In the genomic region with DNA sequence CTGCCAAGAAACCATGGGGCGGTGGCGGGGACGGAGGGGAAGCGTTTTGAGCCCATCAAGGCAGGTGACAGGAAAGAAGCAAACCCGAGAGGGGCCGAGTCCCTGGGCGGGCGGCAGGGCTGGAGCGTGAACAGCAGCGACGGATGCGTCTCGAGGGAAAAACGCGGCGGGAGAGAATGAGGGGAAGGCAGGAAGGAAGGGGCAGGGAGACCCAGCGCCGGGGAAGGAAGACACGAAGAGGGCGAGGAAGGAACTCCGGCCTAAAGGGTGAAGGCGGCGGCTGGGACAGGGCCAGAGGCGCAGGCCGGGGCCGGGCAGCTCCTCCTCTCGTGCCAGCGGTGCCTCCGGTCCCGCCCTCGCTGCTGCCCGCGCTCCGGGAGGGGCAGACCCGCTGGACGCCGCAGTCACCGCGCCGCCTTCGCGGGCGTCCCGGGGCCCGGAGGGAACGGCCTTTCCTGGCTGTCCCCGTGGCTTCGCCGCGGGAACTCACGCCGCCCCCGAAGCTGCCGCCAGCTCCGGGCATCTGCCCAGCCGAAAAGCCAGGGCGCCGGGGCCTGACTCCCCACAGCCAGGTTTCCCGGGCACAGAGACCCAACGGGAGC, we compare ENCODE assay signal across 8 cellular contexts. TPM values are rescaled to one million over a fixed set of nuclear protein-coding genes. Genes with fewer than 3 reads are reported as not detected.
A peak's percentile ranks its signal among the peaks of the same experiment; 100 is the strongest.
DNase-seq lines count a peak whose midpoint lies in the region; ATAC-seq and TF ChIP-seq lines count a peak whose summit lies in the region.

No MANE protein-coding gene starts in this region.

- peak overlapping the region; percentile 69 for H3K27ac ChIP-seq in A673 (ENCODE audit: low read depth, low read length, poor library complexity, severe bottlenecking)
- H3K27ac ChIP-seq in Peyer's patch, result peak overlapping the region; percentile 69 to 97 (median 92)
- peak overlapping the region; percentile 46 for H3K27ac ChIP-seq in mammary epithelial cell (ENCODE audit: insufficient read depth, low read depth, low read length)
- peak overlapping the region; percentile 63 for H3K27ac ChIP-seq in smooth muscle cell (ENCODE audit: low read depth)

- WGBS in mammary epithelial cell (ENCODE audit: low coverage, missing lambda C conversion rate), result 3% methylated on average over 28 of the region's 60 CpGs
- 2% methylated on average over 51 of the region's 60 CpGs for WGBS in smooth muscle cell (ENCODE audit: low lambda C conversion rate)

- dilution Hi-C loops in mammary epithelial cell (cut with HindIII; ENCODE audit: low sequenced_read_pairs), result no loop called here

- H3K9me3 Mint-ChIP-seq in immature natural killer cell, result no peaks in the 10 kb centered on the region

- BruUV-seq in A673 (replicated peaks; lab: Mats Ljungman, UMichigan) (no TSS peak), mammary epithelial cell (replicated peaks; lab: Mats Ljungman, UMichigan) (no TSS peak)

- H3K4me3 ChIP-seq in A673 (ENCODE audit: low read depth, low read length, poor library complexity, severe bottlenecking), result peak overlapping the region; percentile 67
- H3K4me3 ChIP-seq in GM12875 (ENCODE audit: low read depth, low read length), result peak overlapping the region; percentile 71
- H3K4me3 ChIP-seq in Peyer's patch, result peak overlapping the region; percentile 71 to 91 (median 76)
- H3K4me3 ChIP-seq in mammary epithelial cell (replicated peaks in 1 of 3; ENCODE audit: insufficient read depth in 1 of 3, low read depth in 2 of 3, low read length in 3 of 3), result peak overlapping the region; percentile 73 to 97 (median 78)
- peak overlapping the region; percentile 70 for H3K4me3 ChIP-seq in smooth muscle cell

- peak overlapping the region; percentile 91 for H2AFZ ChIP-seq in mammary epithelial cell (ENCODE audit: low read depth, low read length)
- H2AFZ ChIP-seq in smooth muscle cell (ENCODE audit: low read depth), result peak overlapping the region; percentile 40

- H4K20me1 ChIP-seq in mammary epithelial cell (ENCODE audit: insufficient read depth, low read length) (no peaks in the 10 kb centered on the region), smooth muscle cell (ENCODE audit: low read depth) (peaks cover 15% of the 10 kb centered on the region)

- H3K27me3 Mint-ChIP-seq in immature natural killer cell (ENCODE audit: low read depth in 3 of 3), result peaks cover 3 to 10% (median 7%) of the 10 kb centered on the region in 3 donors

- intact Hi-C loops in A673 (cut with micrococcal nuclease; ENCODE audit: unreplicated experiment) (no loop called here), mammary epithelial cell (cut with micrococcal nuclease) (loop anchor here (2.0 to 5.0 kb wide), 2 partner anchors 21 to 220 kb away; a partner anchor contains a TSS)

- H3K27ac Mint-ChIP-seq in immature natural killer cell, result peak overlapping the region in 5 of 6 donors; percentile 69 to 80 (median 77)

- TF ChIP-seq POLR2A in Peyer's patch (IDR thresholded peaks at IDR 0.05), result no peak

- H3K4me2 ChIP-seq in mammary epithelial cell (ENCODE audit: insufficient read depth, low read depth, low read length), result peak overlapping the region; percentile 99
- peak overlapping the region; percentile 92 for H3K4me2 ChIP-seq in smooth muscle cell

- H3F3A ChIP-seq in smooth muscle cell (ENCODE audit: low read depth), result peaks cover 8% of the 10 kb centered on the region

- DNase-seq in A673 (ENCODE audit: low spot score) (peak; percentile 70), Peyer's patch (peak; percentile 41 to 85 (median 77)), mammary epithelial cell (peak; percentile 66), immature natural killer cell (peak; percentile 38 to 51 (median 44)), smooth muscle cell (lab: John Stamatoyannopoulos, UW; ENCODE audit: unreplicated experiment) (peak; percentile 84), putamen (ENCODE audit: low spot score) (no peak)

- POLR2A ChIA-PET in A673 (lab: Charles Lee; ENCODE audit: low non-redundant PET), result no interaction called here

- H3K36me3 Mint-ChIP-seq in immature natural killer cell, result no peaks in the 10 kb centered on the region

- TF ChIP-seq CTCF in A673 (conservative IDR thresholded peaks at IDR 0.05; ENCODE audit: low read depth, low read length) (no peak), GM12875 (IDR thresholded peaks at IDR 0.05; ENCODE audit: borderline replicate concordance, insufficient read depth, low read depth, low read length) (no peak), Peyer's patch (IDR thresholded peaks at IDR 0.05) (peak in 1 of 6 experiments; percentile 5), mammary epithelial cell (conservative IDR thresholded peaks at IDR 0.05 in 1 of 2, IDR thresholded peaks at IDR 0.05 in 1 of 2; ENCODE audit: extremely low read depth in 1 of 2, insufficient read depth in 1 of 2, low read depth in 1 of 2, low read length in 2 of 2) (no peak), smooth muscle cell (IDR thresholded peaks at IDR 0.05; ENCODE audit: borderline replicate concordance, insufficient read depth, poor library complexity, severe bottlenecking) (no peak)

- no peaks in the 10 kb centered on the region for H3K79me2 ChIP-seq in mammary epithelial cell (ENCODE audit: insufficient read depth, low read length)
- H3K79me2 ChIP-seq in smooth muscle cell (ENCODE audit: low read depth), result peaks cover 36% of the 10 kb centered on the region

- H3K4me1 ChIP-seq in A673 (ENCODE audit: insufficient read depth, low read length, poor library complexity, severe bottlenecking) (peaks cover 16% of the 10 kb centered on the region), Peyer's patch (peaks cover 0 to 22% (median 7%) of the 10 kb centered on the region in 4 donors), mammary epithelial cell (ENCODE audit: insufficient read depth, low read length) (peaks cover 15% of the 10 kb centered on the region), smooth muscle cell (ENCODE audit: low read depth) (peaks cover 15% of the 10 kb centered on the region)

- ATAC-seq in HG03066 (IDR thresholded peaks at IDR 0.05; ENCODE audit: low read depth, unreplicated experiment), result peak; percentile 23

- H3K36me3 ChIP-seq in A673 (ENCODE audit: insufficient read depth, low read length, poor library complexity, severe bottlenecking) (no peaks in the 10 kb centered on the region), Peyer's patch (no peaks in the 10 kb centered on the region), mammary epithelial cell (ENCODE audit: insufficient read depth, low read length) (no peaks in the 10 kb centered on the region), smooth muscle cell (ENCODE audit: low read depth) (no peaks in the 10 kb centered on the region)

- no peaks in the 10 kb centered on the region for H3K27me3 ChIP-seq in A673 (replicated peaks; ENCODE audit: insufficient read depth, low read depth, low read length, poor library complexity)
- H3K27me3 ChIP-seq in Peyer's patch, result no peaks in the 10 kb centered on the region
- no peaks in the 10 kb centered on the region for H3K27me3 ChIP-seq in mammary epithelial cell (ENCODE audit: insufficient read depth, low read length)
- no peaks in the 10 kb centered on the region for H3K27me3 ChIP-seq in smooth muscle cell (ENCODE audit: low read depth)

- H3K9me3 ChIP-seq in A673 (ENCODE audit: low read depth, low read length, poor library complexity, severe bottlenecking), result no peaks in the 10 kb centered on the region
- no peaks in the 10 kb centered on the region for H3K9me3 ChIP-seq in Peyer's patch
- no peaks in the 10 kb centered on the region for H3K9me3 ChIP-seq in mammary epithelial cell (replicated peaks; ENCODE audit: insufficient read depth, low read length)
- H3K9me3 ChIP-seq in smooth muscle cell (replicated peaks; ENCODE audit: low read depth), result no peaks in the 10 kb centered on the region

- H3K4me1 Mint-ChIP-seq in immature natural killer cell, result peaks cover 14 to 15% of the 10 kb centered on the region in 2 donors

- H3K4me3 Mint-ChIP-seq in immature natural killer cell, result peak overlapping the region; percentile 87 to 91 (median 90)

- peak overlapping the region; percentile 63 for H3K9ac ChIP-seq in mammary epithelial cell (ENCODE audit: insufficient read depth, low read length)
- peak overlapping the region; percentile 65 for H3K9ac ChIP-seq in smooth muscle cell (ENCODE audit: low read depth)

- CTCF ChIA-PET in A673 (lab: Charles Lee), result no interaction called here
- CTCF ChIA-PET in mammary epithelial cell (lab: Charles Lee; ENCODE audit: low non-redundant PET), result interaction anchor here (0.6 kb wide), 1 partner anchor 1072 kb away, joined by 3 read pairs; no protein-coding TSS in a partner anchor

- in situ Hi-C loops in mammary epithelial cell (cut with MboI; ENCODE audit: low sequenced_read_pairs in 2 of 2), result no loop called here

RNA-seq across cellular contexts. Expression of a gene that starts 0.8 kb away (rescaled TPM):
- 53.9 and 56.7 TPM in 2 replicates for total RNA-seq in A673 (2021)
- 10 to 100 TPM; 24.3 to 36.5 (median 35.3) TPM for total RNA-seq in Peyer's patch
- total RNA-seq in mammary epithelial cell, result 10 to 100 TPM; 72.5 to 91.4 TPM
- polyA plus RNA-seq in mammary epithelial cell, result 30.9 TPM
- 41.6 TPM for polyA minus RNA-seq in mammary epithelial cell
- 1 to 10 TPM in 2 of 3 donors, not detected in 1; 2.5 to 2.7 TPM for polyA plus RNA-seq in immature natural killer cell
- 13.0 and 28.5 TPM in 2 replicates for total RNA-seq in smooth muscle cell
- polyA plus RNA-seq in smooth muscle cell, result 20.5 and 38.7 TPM in 2 replicates

RNA-seq across cellular contexts. Expression of a gene that starts 43.1 kb away (rescaled TPM):
- total RNA-seq in A673 (2021) (2.3 and 2.6 TPM in 2 replicates), Peyer's patch (1 to 10 TPM in 3 of 4 donors, under 1 TPM in 1; 0.35 to 2.5 (median 1.5) TPM), mammary epithelial cell (1 to 10 TPM in 1 of 2 donors, under 1 TPM in 1; 0.68 to 1.0 TPM), smooth muscle cell (1.4 TPM in 2 replicates)
- polyA plus RNA-seq in mammary epithelial cell (0.05 TPM), immature natural killer cell (not detected), smooth muscle cell (0.30 and 0.43 TPM in 2 replicates)
- not detected for polyA minus RNA-seq in mammary epithelial cell
